8 cellular contexts compared by ENCODE assay signal in the genomic region with DNA sequence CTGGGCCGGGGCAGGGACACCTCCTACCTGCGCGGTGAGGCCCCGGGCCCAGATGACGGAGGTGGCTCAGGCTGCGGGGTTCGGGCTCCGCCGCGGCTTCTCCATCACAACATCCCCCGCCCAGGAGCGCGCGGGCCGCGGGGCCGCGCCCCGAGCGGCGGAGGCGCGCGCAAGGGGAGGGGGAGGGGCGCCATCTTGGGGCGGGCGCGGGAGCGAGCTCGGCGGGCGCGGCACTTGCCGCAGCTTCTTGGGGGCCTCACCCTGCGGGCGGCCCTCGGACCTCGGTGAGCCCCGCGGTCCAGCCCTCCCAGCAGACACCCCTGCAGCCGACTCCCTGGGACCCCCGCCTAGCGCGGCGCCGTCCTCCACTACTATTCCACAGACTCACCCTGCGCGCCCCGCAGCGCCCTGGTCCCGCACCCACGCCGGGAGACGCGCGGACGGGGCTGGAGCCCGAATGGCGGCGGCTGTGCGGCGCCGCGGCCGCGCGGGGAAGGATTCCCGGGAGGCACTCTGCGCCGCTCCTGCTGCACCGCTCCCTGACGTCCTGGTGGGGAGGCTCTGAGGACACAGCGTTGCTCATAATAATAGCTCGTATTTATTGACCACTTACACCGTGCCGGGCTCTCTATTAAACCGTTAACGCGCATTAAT. TPM values are rescaled to one million over a fixed set of nuclear protein-coding genes. Genes with fewer than 3 reads are reported as not detected.
DNase-seq lines count a peak whose midpoint lies in the region; ATAC-seq and TF ChIP-seq lines count a peak whose summit lies in the region.

TSS of gene APBB1 (minus strand) at position 137 of the 654 bp plus-strand sequence. CDS start 7,747 bp downstream, outside the sequence.

- H2AFZ ChIP-seq in Karpas-422 (ENCODE audit: low read length), result no peak within 1 kb of the TSS

- no peaks in the 10 kb centered on the region for H3K79me2 ChIP-seq in Karpas-422 (ENCODE audit: low read length)

- intact Hi-C loops in Caco-2 (cut with micrococcal nuclease; ENCODE audit: unreplicated experiment), result loop anchor here (1.0 kb wide), 3 partner anchors 8 to 29 kb away; partner anchors contain the start of gene SMPD1

- H3K9me2 ChIP-seq in Karpas-422 (replicated peaks; ENCODE audit: insufficient read depth, low read length), result no peaks in the 10 kb centered on the region

- peaks cover 2% of the 10 kb centered on the region for H3K27me3 Mint-ChIP-seq in Caco-2 (ENCODE audit: insufficient read depth, unreplicated experiment)

- BruUV-seq in Caco-2 (replicated peaks; lab: Mats Ljungman, UMichigan), result no TSS peak

- no peak for TF ChIP-seq RAD21 in liver (IDR thresholded peaks at IDR 0.05)

- peak; percentile 70 for ATAC-seq in GM21723 (IDR thresholded peaks at IDR 0.05; ENCODE audit: unreplicated experiment)

- H3K4me3 ChIP-seq in Caco-2 (ENCODE audit: low read depth, low read length) (peak within 1 kb of the TSS; percentile 81), liver (ENCODE audit: low read depth in 1 of 3, low read length in 3 of 3) (peak within 1 kb of the TSS; percentile 57 to 82 (median 62)), Karpas-422 (ENCODE audit: low read length) (no peak within 1 kb of the TSS)

- H3K4me2 ChIP-seq in Karpas-422 (ENCODE audit: low read depth, low read length, poor library complexity, severe bottlenecking), result no peak within 1 kb of the TSS

- no peaks in the 10 kb centered on the region for H3K36me3 ChIP-seq in Caco-2 (ENCODE audit: control insufficient read depth, insufficient read depth, low read length)
- peaks cover 0 to 1% (median 0%) of the 10 kb centered on the region in 4 donors for H3K36me3 ChIP-seq in liver (ENCODE audit: control insufficient read depth in 4 of 4, insufficient read depth in 3 of 4, low read depth in 1 of 4, low read length in 3 of 4)
- no peaks in the 10 kb centered on the region for H3K36me3 ChIP-seq in Karpas-422 (ENCODE audit: insufficient read depth, low read length)

- H3K9me3 Mint-ChIP-seq in Caco-2 (ENCODE audit: unreplicated experiment), result no peaks in the 10 kb centered on the region

- H3K9me3 ChIP-seq in Caco-2, result no peaks in the 10 kb centered on the region
- no peaks in the 10 kb centered on the region for H3K9me3 ChIP-seq in liver (ENCODE audit: control insufficient read depth in 4 of 4, low read length in 3 of 4)
- H3K9me3 ChIP-seq in Karpas-422 (ENCODE audit: low read length), result no peaks in the 10 kb centered on the region

- peak in 1 of 2 experiments; percentile 13 for TF ChIP-seq CTCF in Caco-2 (IDR thresholded peaks at IDR 0.05; ENCODE audit: insufficient read depth in 1 of 2, low read depth in 1 of 2, low read length in 1 of 2, severe bottlenecking in 1 of 2, unreplicated experiment in 1 of 2)
- TF ChIP-seq CTCF in liver (IDR thresholded peaks at IDR 0.05; ENCODE audit: low read depth, low read length, missing input control), result no peak

- peak within 1 kb of the TSS in 1 of 2 donors; percentile 40 for H3K9ac ChIP-seq in liver (ENCODE audit: low read depth in 1 of 2, low read length in 2 of 2)
- no peak within 1 kb of the TSS for H3K9ac ChIP-seq in Karpas-422 (ENCODE audit: low read length)

- H3K4me3 Mint-ChIP-seq in Caco-2 (ENCODE audit: unreplicated experiment), result no peak within 1 kb of the TSS

- DNase-seq in Caco-2 (peak in 1 of 2 experiments; percentile 75), NCI-H2171 (lab: John Stamatoyannopoulos, UW) (peak; percentile 41), dermis blood vessel endothelial cell (peak; percentile 70), Karpas-422 (no peak)
- peak; percentile 71 to 75 for DNase-seq in activated CD4-positive, alpha-beta T cell treated with anti-CD3 and anti-CD28 coated beads, Interleukin-2, amount 50 U/mL, for 48 hours
- DNase-seq in stimulated activated CD4-positive, alpha-beta T cell treated with anti-CD3 and anti-CD28 coated beads, Interleukin-2, amount 100 ng/mL, for 4 hours (ENCODE audit: low read depth), result peak; percentile 62

- H3K27me3 ChIP-seq in Caco-2 (replicated peaks; ENCODE audit: control insufficient read depth, insufficient read depth, low read length) (no peaks in the 10 kb centered on the region), liver (ENCODE audit: control insufficient read depth in 4 of 4, insufficient read depth in 4 of 4, low read length in 3 of 4) (no peaks in the 10 kb centered on the region), Karpas-422 (ENCODE audit: low read length) (no peaks in the 10 kb centered on the region)

- H3K36me3 Mint-ChIP-seq in Caco-2 (ENCODE audit: insufficient read depth, unreplicated experiment), result no peaks in the 10 kb centered on the region

- peak within 1 kb of the TSS; percentile 42 to 73 for H3K27ac ChIP-seq in liver (ENCODE audit: low read depth in 1 of 2, low read length in 2 of 2)
- H3K27ac ChIP-seq in Karpas-422 (ENCODE audit: low read length), result no peak within 1 kb of the TSS

- CTCF ChIA-PET in Caco-2 (lab: Charles Lee), result interaction anchor here (0.5 to 1.9 kb wide), 16 partner anchors 9 to 156 kb away, joined by 3 to 22 read pairs (median 3); partner anchors contain the start of gene SMPD1

- no peak within 1 kb of the TSS for H3K27ac Mint-ChIP-seq in Caco-2 (ENCODE audit: unreplicated experiment)

- no peaks in the 10 kb centered on the region for H4K20me1 ChIP-seq in Karpas-422 (ENCODE audit: insufficient read depth, low read depth, low read length)

- H3K4me1 Mint-ChIP-seq in Caco-2 (ENCODE audit: low read depth, unreplicated experiment), result no peaks in the 10 kb centered on the region

- H3K4me1 ChIP-seq in Caco-2, result peaks cover 14% of the 10 kb centered on the region
- peaks cover 0 to 12% (median 3%) of the 10 kb centered on the region in 4 donors for H3K4me1 ChIP-seq in liver (ENCODE audit: control insufficient read depth in 4 of 4, insufficient read depth in 4 of 4, low read length in 3 of 4)
- no peaks in the 10 kb centered on the region for H3K4me1 ChIP-seq in Karpas-422 (ENCODE audit: low read length)

- under 1% methylated on average over 79 of the region's 79 CpGs for WGBS in liver

- POLR2A ChIA-PET in Caco-2 (lab: Charles Lee), result interaction anchor here (0.5 to 2.3 kb wide), 10 partner anchors 9 to 264 kb away, joined by 3 to 8 read pairs (median 4); partner anchors contain the start of genes ARFIP2, MRPL17, SMPD1 and TAF10

TF ChIP-seq in liver, 16 proteins besides CTCF, POLR2A, EP300 and RAD21:
- TF ChIP-seq, protein P1, sequence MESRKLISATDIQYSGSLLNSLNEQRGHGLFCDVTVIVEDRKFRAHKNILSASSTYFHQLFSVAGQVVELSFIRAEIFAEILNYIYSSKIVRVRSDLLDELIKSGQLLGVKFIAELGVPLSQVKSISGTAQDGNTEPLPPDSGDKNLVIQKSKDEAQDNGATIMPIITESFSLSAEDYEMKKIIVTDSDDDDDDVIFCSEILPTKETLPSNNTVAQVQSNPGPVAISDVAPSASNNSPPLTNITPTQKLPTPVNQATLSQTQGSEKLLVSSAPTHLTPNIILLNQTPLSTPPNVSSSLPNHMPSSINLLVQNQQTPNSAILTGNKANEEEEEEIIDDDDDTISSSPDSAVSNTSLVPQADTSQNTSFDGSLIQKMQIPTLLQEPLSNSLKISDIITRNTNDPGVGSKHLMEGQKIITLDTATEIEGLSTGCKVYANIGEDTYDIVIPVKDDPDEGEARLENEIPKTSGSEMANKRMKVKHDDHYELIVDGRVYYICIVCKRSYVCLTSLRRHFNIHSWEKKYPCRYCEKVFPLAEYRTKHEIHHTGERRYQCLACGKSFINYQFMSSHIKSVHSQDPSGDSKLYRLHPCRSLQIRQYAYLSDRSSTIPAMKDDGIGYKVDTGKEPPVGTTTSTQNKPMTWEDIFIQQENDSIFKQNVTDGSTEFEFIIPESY (IDR thresholded peaks at IDR 0.05), result no peak
- no peak for TF ChIP-seq TAF1 (conservative IDR thresholded peaks at IDR 0.05)
- TF ChIP-seq ATF3 (IDR thresholded peaks at IDR 0.05), result no peak
- TF ChIP-seq, protein P2, sequence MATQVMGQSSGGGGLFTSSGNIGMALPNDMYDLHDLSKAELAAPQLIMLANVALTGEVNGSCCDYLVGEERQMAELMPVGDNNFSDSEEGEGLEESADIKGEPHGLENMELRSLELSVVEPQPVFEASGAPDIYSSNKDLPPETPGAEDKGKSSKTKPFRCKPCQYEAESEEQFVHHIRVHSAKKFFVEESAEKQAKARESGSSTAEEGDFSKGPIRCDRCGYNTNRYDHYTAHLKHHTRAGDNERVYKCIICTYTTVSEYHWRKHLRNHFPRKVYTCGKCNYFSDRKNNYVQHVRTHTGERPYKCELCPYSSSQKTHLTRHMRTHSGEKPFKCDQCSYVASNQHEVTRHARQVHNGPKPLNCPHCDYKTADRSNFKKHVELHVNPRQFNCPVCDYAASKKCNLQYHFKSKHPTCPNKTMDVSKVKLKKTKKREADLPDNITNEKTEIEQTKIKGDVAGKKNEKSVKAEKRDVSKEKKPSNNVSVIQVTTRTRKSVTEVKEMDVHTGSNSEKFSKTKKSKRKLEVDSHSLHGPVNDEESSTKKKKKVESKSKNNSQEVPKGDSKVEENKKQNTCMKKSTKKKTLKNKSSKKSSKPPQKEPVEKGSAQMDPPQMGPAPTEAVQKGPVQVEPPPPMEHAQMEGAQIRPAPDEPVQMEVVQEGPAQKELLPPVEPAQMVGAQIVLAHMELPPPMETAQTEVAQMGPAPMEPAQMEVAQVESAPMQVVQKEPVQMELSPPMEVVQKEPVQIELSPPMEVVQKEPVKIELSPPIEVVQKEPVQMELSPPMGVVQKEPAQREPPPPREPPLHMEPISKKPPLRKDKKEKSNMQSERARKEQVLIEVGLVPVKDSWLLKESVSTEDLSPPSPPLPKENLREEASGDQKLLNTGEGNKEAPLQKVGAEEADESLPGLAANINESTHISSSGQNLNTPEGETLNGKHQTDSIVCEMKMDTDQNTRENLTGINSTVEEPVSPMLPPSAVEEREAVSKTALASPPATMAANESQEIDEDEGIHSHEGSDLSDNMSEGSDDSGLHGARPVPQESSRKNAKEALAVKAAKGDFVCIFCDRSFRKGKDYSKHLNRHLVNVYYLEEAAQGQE (IDR thresholded peaks at IDR 0.05), result no peak
- no peak for TF ChIP-seq HNF4A (conservative IDR thresholded peaks at IDR 0.05)
- TF ChIP-seq FOXA2 (IDR thresholded peaks at IDR 0.05), result no peak
- no peak for TF ChIP-seq FOXA1 (IDR thresholded peaks at IDR 0.05)

RNA-seq across cellular contexts. Expression of gene APBB1, which starts in this region (rescaled TPM):
- total RNA-seq in Caco-2 (2022) (37.8 and 39.0 TPM in 2 replicates), dermis blood vessel endothelial cell (43.9 and 52.9 TPM in 2 replicates), liver (1 to 10 TPM; 8.1 to 8.6 TPM)
- 1 to 10 TPM; 2.5 to 4.5 TPM for polyA plus RNA-seq in liver
- total RNA-seq in Karpas-422 (2014; rRNA removed; shearing (Covaris generic); ENCODE audit: low replicate concordance), result not detected in 2 replicates
